In the genomic region with DNA sequence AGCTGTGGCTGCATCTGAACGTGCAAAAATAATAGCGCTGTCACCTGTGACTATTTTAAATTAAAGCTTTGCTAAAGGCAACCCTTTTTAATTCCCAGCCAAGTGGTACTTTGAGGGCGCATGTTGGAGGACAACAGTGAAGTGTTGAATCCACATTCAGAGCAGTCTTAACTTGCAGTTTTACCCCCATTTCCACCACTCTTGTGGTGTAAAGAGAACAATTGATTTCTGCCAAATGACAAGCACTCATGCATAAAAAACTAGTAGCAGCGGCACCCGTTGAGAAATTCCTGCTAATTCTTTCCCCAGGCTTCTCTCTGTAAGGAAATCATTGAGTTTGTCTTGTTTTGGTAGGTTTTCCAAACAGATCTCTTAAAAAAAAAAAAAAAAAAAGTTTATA, we compare ENCODE assay signal across 22 cellular contexts.
DNase-seq lines count a peak whose midpoint lies in the region; ATAC-seq lines count a peak whose summit lies in the region.
"Had no signal": no experiment of that assay in that cellular context is flagged by ENCODE, and none has a peak within 500 bp of the region (broad histone marks: within the 10 kb centered on the region; RNA-seq: fewer than 3 reads in every experiment).

No MANE protein-coding gene starts in this region.

- H3K9me3 ChIP-seq in NT2/D1 (ENCODE audit: insufficient read depth, low read length): no peaks in the 10 kb centered on the region

- H3K36me3 ChIP-seq in NT2/D1 (ENCODE audit: insufficient read depth, insufficient read length, low read length): no peaks in the 10 kb centered on the region

- no peak overlapping the region for H3K4me3 ChIP-seq in NT2/D1 (ENCODE audit: insufficient read length, low read depth)

- DNase-seq in NCI-H2171 treated with DMSO at 0.1 percent for 48 hours (lab: John Stamatoyannopoulos, UW): peak; percentile 33
- no peak for DNase-seq in NCI-H2171 (lab: John Stamatoyannopoulos, UW)
- peak; percentile 13 for DNase-seq in NT2/D1 (ENCODE audit: low read depth, low spot score)
- DNase-seq in iPS-NIHi7 (ENCODE audit: extremely low spot score): peak; percentile 10
- DNase-seq in putamen (ENCODE audit: low spot score): no peak
- DNase-seq: AML-193; Calu3; CD8-positive, alpha-beta memory T cell; DMS153; GDM1; H9; HFFc6; KG1; NCI-H1092; NCI-H146; NCI-H2029 treated with DMSO at 0.1 percent for 48 hours; NCI-H446; NCI-H526; OCI-M1 had no signal

- ATAC-seq in HG03097 (IDR thresholded peaks at IDR 0.05; ENCODE audit: low FRiP score, unreplicated experiment): no peak
- ATAC-seq in GM19463 (IDR thresholded peaks at IDR 0.05; ENCODE audit: unreplicated experiment): no peak
- ATAC-seq: Right ventricle myocardium inferior had no signal

- no peaks in the 10 kb centered on the region for H3K27me3 ChIP-seq in NT2/D1 (ENCODE audit: insufficient read depth, insufficient read length)

- H3K9ac ChIP-seq in NT2/D1 (ENCODE audit: insufficient read length, low read depth): no peak overlapping the region

- H3K4me1 ChIP-seq in NT2/D1 (ENCODE audit: insufficient read depth, insufficient read length): no peaks in the 10 kb centered on the region

Comparison
In these comparisons a context has a peak if more than half of its experiments do, and no peak if none do; other contexts are left out.
1. DNase-seq: peak in NCI-H2171 treated with DMSO at 0.1 percent for 48 hours (single experiment), NT2/D1 (single experiment) and iPS-NIHi7 (single experiment); none in NCI-H2171 (single experiment) and putamen (single experiment).